Comparison of ENCODE assay signal across 8 cellular contexts in the genomic region with DNA sequence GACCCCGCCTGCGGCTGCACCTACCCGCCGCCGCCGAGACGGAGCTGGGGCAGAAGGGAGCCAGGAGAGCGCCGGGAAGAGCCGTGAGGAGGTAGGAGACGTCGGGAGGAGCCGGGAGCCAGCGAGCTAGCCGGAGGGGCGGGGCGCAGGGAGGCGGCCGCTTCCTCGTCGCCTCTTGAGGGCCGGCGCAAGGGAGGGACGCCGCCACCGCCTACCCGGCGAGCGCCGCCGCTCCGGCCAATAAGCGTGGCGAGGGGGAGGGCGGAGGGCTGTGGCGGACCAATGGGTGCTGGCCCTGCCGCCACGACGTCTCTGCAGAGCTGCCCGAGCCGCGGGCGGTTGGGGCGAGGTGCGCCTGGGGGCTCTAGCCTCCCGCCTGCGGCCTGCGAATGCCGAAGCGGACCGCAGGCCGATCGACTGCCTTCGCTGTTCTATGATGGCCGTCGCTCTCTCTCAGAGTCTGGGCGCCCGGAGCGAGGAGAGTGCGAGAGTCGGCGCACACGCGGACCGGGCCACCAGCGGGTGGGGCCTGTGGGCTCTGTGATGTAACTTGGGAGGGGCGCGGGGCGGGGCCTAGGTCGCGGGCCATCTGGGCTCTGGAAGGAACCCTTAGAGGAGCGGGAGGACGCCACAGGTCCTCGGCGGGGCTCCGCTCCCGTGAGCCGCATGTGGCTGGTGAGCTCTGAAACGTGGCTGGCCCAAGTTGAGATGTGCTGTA.
DNase-seq lines count a peak whose midpoint lies in the region; ATAC-seq and TF ChIP-seq lines count a peak whose summit lies in the region.

No MANE protein-coding gene starts in this region.

- ATAC-seq in HG03378 (IDR thresholded peaks at IDR 0.05; ENCODE audit: unreplicated experiment): peak; percentile 76

- peak overlapping the region; percentile 97 for H3K4me3 Mint-ChIP-seq in chondrocyte (ENCODE audit: unreplicated experiment)

- H3K27me3 Mint-ChIP-seq in chondrocyte (ENCODE audit: low read depth): no peaks in the 10 kb centered on the region

- peaks cover 47% of the 10 kb centered on the region for H3K4me1 Mint-ChIP-seq in chondrocyte (ENCODE audit: low read depth)

- peak; percentile 97 to 99 for DNase-seq in AML-193 (lab: John Stamatoyannopoulos, UW)
- DNase-seq in NCI-H460 (ENCODE audit: extremely low read depth, low read depth): peak; percentile 92
- DNase-seq in activated CD4-positive, alpha-beta T cell treated with anti-CD3 and anti-CD28 coated beads for 24 hours (ENCODE audit: low read depth in 2 of 2): peak; percentile 89 to 95
- peak; percentile 98 for DNase-seq in chondrocyte (ENCODE audit: low spot score)
- peak; percentile 96 for DNase-seq in kidney glomerular epithelial cell (lab: John Stamatoyannopoulos, UW)
- DNase-seq in stimulated activated CD4-positive, alpha-beta T cell treated with anti-CD3 and anti-CD28 coated beads, Interleukin-15, amount 100 ng/mL, for 48 hours (ENCODE audit: low read depth in 2 of 2): peak; percentile 86 to 94

- H3K9me3 Mint-ChIP-seq in chondrocyte (ENCODE audit: low read depth): no peaks in the 10 kb centered on the region

- peak; percentile 22 for TF ChIP-seq CTCF in chondrocyte (IDR thresholded peaks at IDR 0.05)

- peaks cover 2% of the 10 kb centered on the region for H3K36me3 Mint-ChIP-seq in chondrocyte (ENCODE audit: low read depth)

- H3K27ac Mint-ChIP-seq in chondrocyte (ENCODE audit: unreplicated experiment): peak overlapping the region; percentile 99

- TF ChIP-seq POLR2A in GM19099 (IDR thresholded peaks at IDR 0.05; ENCODE audit: extremely low read depth, insufficient read length, low read depth): peak; percentile 87

Comparison
In these comparisons a context has a peak if more than half of its experiments do, and no peak if none do; other contexts are left out.
1. Peak in every context shown above with its lines: DNase-seq and ATAC-seq.